In the genomic region with DNA sequence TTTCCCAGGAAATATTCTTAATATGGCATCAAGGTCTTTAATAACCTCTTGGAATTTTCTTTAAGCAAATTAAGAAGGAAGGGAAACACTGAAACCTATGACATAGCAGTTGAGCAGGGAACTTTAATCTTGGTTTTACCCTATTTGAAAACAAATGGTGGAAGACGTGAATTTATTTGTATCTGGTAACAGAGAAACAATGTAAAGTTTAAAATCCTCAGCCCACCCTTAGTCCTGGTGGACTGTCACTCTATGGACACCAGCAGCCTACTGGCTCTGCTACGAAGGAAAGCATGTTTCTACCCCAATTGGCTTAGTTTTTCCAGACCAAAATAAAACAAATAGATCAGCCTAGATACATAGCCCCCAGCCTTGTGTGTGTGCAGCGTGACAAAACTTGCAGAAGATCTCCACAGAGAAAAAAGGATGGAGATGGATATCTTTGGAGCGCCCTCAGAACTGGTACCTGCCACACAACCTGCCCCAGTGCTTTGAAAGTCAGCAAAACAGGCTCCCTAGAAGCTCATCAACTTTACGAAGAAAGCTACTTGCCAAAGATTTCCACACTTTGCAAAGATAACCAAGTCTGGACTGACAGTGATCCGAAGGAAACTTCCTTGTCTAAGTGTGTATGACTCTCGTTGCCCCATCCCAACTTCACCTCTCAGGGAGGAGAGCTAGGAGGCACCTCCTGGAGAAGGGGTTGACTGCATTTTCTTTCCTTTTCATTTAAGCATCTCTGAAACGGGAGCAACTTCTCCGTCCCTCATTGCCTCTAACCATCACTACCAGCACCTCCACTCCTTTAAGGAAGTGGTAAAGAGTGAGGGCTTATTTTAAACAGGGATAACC, we compare ENCODE assay signal across 9 cellular contexts. TPM values are rescaled to one million over a fixed set of nuclear protein-coding genes. Genes with fewer than 3 reads are reported as not detected.
DNase-seq lines count a peak whose midpoint lies in the region; ATAC-seq and TF ChIP-seq lines count a peak whose summit lies in the region.
"Had no signal": no experiment of that assay in that cellular context is flagged by ENCODE, and none has a peak within 500 bp of the region (broad histone marks: within the 10 kb centered on the region; RNA-seq: fewer than 3 reads in every experiment).

No MANE protein-coding gene starts in this region.

- H3K27ac Mint-ChIP-seq in dendritic cell treated with granulocyte-macrophage colony-stimulating factor and Interleukin-4, amounts not matched to agents 40 ng/mL and 50 ng/mL, for 4 days = no peak overlapping the region
- no peak overlapping the region for H3K27ac Mint-ChIP-seq in activated CD4-positive, alpha-beta T cell treated with anti-CD3 and anti-CD28 coated beads, Interleukin-2, amount 10 ng/mL, durations not matched to agents 24 days and 14 days
- no peak overlapping the region for H3K27ac Mint-ChIP-seq in activated CD4-positive, alpha-beta T cell treated with anti-CD3 and anti-CD28 coated beads, Interleukin-2, amount 10 ng/mL, durations not matched to agents 7 days and 5 days

- H3K36me3 ChIP-seq in muscle layer of duodenum (ENCODE audit: control insufficient read depth in 1 of 2, insufficient read depth in 2 of 2, low read length in 2 of 2) = peaks cover 0 to 7% of the 10 kb centered on the region in 2 donors
- H3K36me3 ChIP-seq in vagina = no peaks in the 10 kb centered on the region

- ATAC-seq in right cardiac atrium (no peak), HG02678 (IDR thresholded peaks at IDR 0.05; ENCODE audit: unreplicated experiment) (no peak)

- H3K36me3 Mint-ChIP-seq in dendritic cell treated with granulocyte-macrophage colony-stimulating factor and Interleukin-4, amounts not matched to agents 40 ng/mL and 50 ng/mL, for 4 days (ENCODE audit: low read depth) = no peaks in the 10 kb centered on the region
- peaks cover 4% of the 10 kb centered on the region for H3K36me3 Mint-ChIP-seq in activated CD4-positive, alpha-beta T cell treated with anti-CD3 and anti-CD28 coated beads, Interleukin-2, amount 10 ng/mL, durations not matched to agents 24 days and 14 days (ENCODE audit: low read depth)
- H3K36me3 Mint-ChIP-seq in activated CD4-positive, alpha-beta T cell treated with anti-CD3 and anti-CD28 coated beads, Interleukin-2, amount 10 ng/mL, durations not matched to agents 7 days and 5 days (ENCODE audit: low read depth) = peaks cover 2% of the 10 kb centered on the region

- peak overlapping the region; percentile 86 for H3K4me3 Mint-ChIP-seq in dendritic cell treated with granulocyte-macrophage colony-stimulating factor and Interleukin-4, amounts not matched to agents 40 ng/mL and 50 ng/mL, for 4 days
- no peak overlapping the region for H3K4me3 Mint-ChIP-seq in activated CD4-positive, alpha-beta T cell treated with anti-CD3 and anti-CD28 coated beads, Interleukin-2, amount 10 ng/mL, durations not matched to agents 24 days and 14 days
- no peak overlapping the region for H3K4me3 Mint-ChIP-seq in activated CD4-positive, alpha-beta T cell treated with anti-CD3 and anti-CD28 coated beads, Interleukin-2, amount 10 ng/mL, durations not matched to agents 7 days and 5 days

- 31% methylated on average over 9 of the region's 9 CpGs for WGBS in right cardiac atrium

- H3K27me3 ChIP-seq in right cardiac atrium (ENCODE audit: control insufficient read depth, insufficient read depth) = no peaks in the 10 kb centered on the region
- peaks cover 3% of the 10 kb centered on the region for H3K27me3 ChIP-seq in muscle layer of duodenum (ENCODE audit: low read depth, low read length)
- no peaks in the 10 kb centered on the region for H3K27me3 ChIP-seq in vagina

- TF ChIP-seq POLR2A in vagina (IDR thresholded peaks at IDR 0.05) = no peak

- peak overlapping the region; percentile 93 for H3K27ac ChIP-seq in right cardiac atrium (ENCODE audit: low read length)
- H3K27ac ChIP-seq in muscle layer of duodenum (ENCODE audit: low read length) = peak overlapping the region; percentile 97
- H3K27ac ChIP-seq in vagina = peak overlapping the region; percentile 99

- H3K4me1 Mint-ChIP-seq in dendritic cell treated with granulocyte-macrophage colony-stimulating factor and Interleukin-4, amounts not matched to agents 40 ng/mL and 50 ng/mL, for 4 days (ENCODE audit: low read depth) = peaks cover 62% of the 10 kb centered on the region
- peaks cover 22% of the 10 kb centered on the region for H3K4me1 Mint-ChIP-seq in activated CD4-positive, alpha-beta T cell treated with anti-CD3 and anti-CD28 coated beads, Interleukin-2, amount 10 ng/mL, durations not matched to agents 24 days and 14 days
- H3K4me1 Mint-ChIP-seq in activated CD4-positive, alpha-beta T cell treated with anti-CD3 and anti-CD28 coated beads, Interleukin-2, amount 10 ng/mL, durations not matched to agents 7 days and 5 days = peaks cover 16% of the 10 kb centered on the region

- no peaks in the 10 kb centered on the region for H3K27me3 Mint-ChIP-seq in dendritic cell treated with granulocyte-macrophage colony-stimulating factor and Interleukin-4, amounts not matched to agents 40 ng/mL and 50 ng/mL, for 4 days
- H3K27me3 Mint-ChIP-seq in activated CD4-positive, alpha-beta T cell treated with anti-CD3 and anti-CD28 coated beads, Interleukin-2, amount 10 ng/mL, durations not matched to agents 24 days and 14 days = peaks cover 56% of the 10 kb centered on the region
- H3K27me3 Mint-ChIP-seq in activated CD4-positive, alpha-beta T cell treated with anti-CD3 and anti-CD28 coated beads, Interleukin-2, amount 10 ng/mL, durations not matched to agents 7 days and 5 days = peaks cover 74% of the 10 kb centered on the region

- no peaks in the 10 kb centered on the region for H3K9me3 ChIP-seq in right cardiac atrium (ENCODE audit: control insufficient read depth, low read length)
- no peaks in the 10 kb centered on the region for H3K9me3 ChIP-seq in muscle layer of duodenum (ENCODE audit: control insufficient read depth in 1 of 2, low read length in 2 of 2)
- H3K9me3 ChIP-seq in vagina = no peaks in the 10 kb centered on the region

- TF ChIP-seq CTCF in vagina (IDR thresholded peaks at IDR 0.05) = no peak

- POLR2A ChIA-PET in activated CD4-positive, alpha-beta T cell treated with anti-CD3 and anti-CD28 coated beads, Interleukin-2, amount 10 ng/mL, durations not matched to agents 7 days and 5 days (lab: Charles Lee) = no interaction called here

- CTCF ChIA-PET in activated CD4-positive, alpha-beta T cell treated with anti-CD3 and anti-CD28 coated beads, Interleukin-2, amount 10 ng/mL, durations not matched to agents 7 days and 5 days (lab: Charles Lee) = interaction anchor here (1.0 to 1.4 kb wide), 2 partner anchors 8 to 22 kb away, joined by 3 to 4 read pairs; no protein-coding TSS in a partner anchor

- H3K9me3 Mint-ChIP-seq in dendritic cell treated with granulocyte-macrophage colony-stimulating factor and Interleukin-4, amounts not matched to agents 40 ng/mL and 50 ng/mL, for 4 days = no peaks in the 10 kb centered on the region
- H3K9me3 Mint-ChIP-seq in activated CD4-positive, alpha-beta T cell treated with anti-CD3 and anti-CD28 coated beads, Interleukin-2, amount 10 ng/mL, durations not matched to agents 24 days and 14 days = no peaks in the 10 kb centered on the region
- no peaks in the 10 kb centered on the region for H3K9me3 Mint-ChIP-seq in activated CD4-positive, alpha-beta T cell treated with anti-CD3 and anti-CD28 coated beads, Interleukin-2, amount 10 ng/mL, durations not matched to agents 7 days and 5 days

- no peak for DNase-seq in right cardiac atrium
- DNase-seq in cardiac septum (ENCODE audit: low spot score) = no peak
- no peak for DNase-seq in vagina (ENCODE audit: extremely low spot score in 2 of 2)
- no peak for DNase-seq in activated CD4-positive, alpha-beta T cell treated with anti-CD3 and anti-CD28 coated beads, Interleukin-2, amount 10 ng/mL, durations not matched to agents 24 days and 14 days
- no peak for DNase-seq in activated CD4-positive, alpha-beta T cell treated with anti-CD3 and anti-CD28 coated beads, Interleukin-2, amount 10 ng/mL, durations not matched to agents 7 days and 5 days
- DNase-seq: Calu3 had no signal

- H3K4me1 ChIP-seq in right cardiac atrium (ENCODE audit: control insufficient read depth, insufficient read depth, low read length) = peaks cover 5% of the 10 kb centered on the region
- H3K4me1 ChIP-seq in muscle layer of duodenum (ENCODE audit: control insufficient read depth in 1 of 2, insufficient read depth in 2 of 2, low read length in 2 of 2) = peaks cover 3 to 7% of the 10 kb centered on the region in 2 donors
- peaks cover 29% of the 10 kb centered on the region for H3K4me1 ChIP-seq in vagina

- intact Hi-C loops in right cardiac atrium (cut with DNase I) = loop anchor here (10.0 kb wide), 5 partner anchors 48 to 372 kb away; a partner anchor contains a TSS
- intact Hi-C loops in cardiac septum (cut with DNase I) = loop anchor here (10.0 kb wide), 2 partner anchors 672 to 1242 kb away; no protein-coding TSS in a partner anchor
- intact Hi-C loops in dendritic cell treated with granulocyte-macrophage colony-stimulating factor and Interleukin-4, amounts not matched to agents 40 ng/mL and 50 ng/mL, for 4 days (cut with micrococcal nuclease) = no loop called here
- intact Hi-C loops in vagina (cut with DNase I) = no loop called here
- intact Hi-C loops in activated CD4-positive, alpha-beta T cell treated with anti-CD3 and anti-CD28 coated beads, Interleukin-2, amount 10 ng/mL, durations not matched to agents 24 days and 14 days (cut with micrococcal nuclease) = loop anchor here (10.0 kb wide), 4 partner anchors 578 to 1378 kb away; no protein-coding TSS in a partner anchor

- H3K4me3 ChIP-seq in right cardiac atrium (ENCODE audit: low read length) (peak overlapping the region; percentile 98), muscle layer of duodenum (ENCODE audit: low read depth in 1 of 2, low read length in 2 of 2) (peak overlapping the region; percentile 66 to 68), vagina (peak overlapping the region; percentile 70 to 84)

RNA-seq across cellular contexts. Expression of a gene that starts 7.3 kb away (rescaled TPM):
- 100 to 1,000 TPM; 132 to 147 (median 141) TPM for total RNA-seq in right cardiac atrium
- polyA plus RNA-seq in right cardiac atrium = 40.2 TPM
- 122 TPM for total RNA-seq in cardiac septum
- 63.6 TPM for total RNA-seq in vagina
- 15.2 and 15.8 TPM in 2 replicates for total RNA-seq in activated CD4-positive, alpha-beta T cell treated with anti-CD3 and anti-CD28 coated beads, Interleukin-2, amount 10 ng/mL, durations not matched to agents 24 days and 14 days
- total RNA-seq in activated CD4-positive, alpha-beta T cell treated with anti-CD3 and anti-CD28 coated beads, Interleukin-2, amount 10 ng/mL, durations not matched to agents 7 days and 5 days = 1 to 10 TPM; 3.3 to 3.5 TPM

Comparison
In these comparisons a context has a peak if more than half of its experiments do, and no peak if none do; other contexts are left out.
1. intact Hi-C loops: an anchor here in right cardiac atrium (10.0 kb wide), cardiac septum (10.0 kb wide) and activated CD4-positive, alpha-beta T cell treated with anti-CD3 and anti-CD28 coated beads, Interleukin-2, amount 10 ng/mL, durations not matched to agents 24 days and 14 days (10.0 kb wide); none called in dendritic cell treated with granulocyte-macrophage colony-stimulating factor and Interleukin-4, amounts not matched to agents 40 ng/mL and 50 ng/mL, for 4 days and vagina.